Comparison of ENCODE assay signal across 10 cellular contexts in the genomic region with DNA sequence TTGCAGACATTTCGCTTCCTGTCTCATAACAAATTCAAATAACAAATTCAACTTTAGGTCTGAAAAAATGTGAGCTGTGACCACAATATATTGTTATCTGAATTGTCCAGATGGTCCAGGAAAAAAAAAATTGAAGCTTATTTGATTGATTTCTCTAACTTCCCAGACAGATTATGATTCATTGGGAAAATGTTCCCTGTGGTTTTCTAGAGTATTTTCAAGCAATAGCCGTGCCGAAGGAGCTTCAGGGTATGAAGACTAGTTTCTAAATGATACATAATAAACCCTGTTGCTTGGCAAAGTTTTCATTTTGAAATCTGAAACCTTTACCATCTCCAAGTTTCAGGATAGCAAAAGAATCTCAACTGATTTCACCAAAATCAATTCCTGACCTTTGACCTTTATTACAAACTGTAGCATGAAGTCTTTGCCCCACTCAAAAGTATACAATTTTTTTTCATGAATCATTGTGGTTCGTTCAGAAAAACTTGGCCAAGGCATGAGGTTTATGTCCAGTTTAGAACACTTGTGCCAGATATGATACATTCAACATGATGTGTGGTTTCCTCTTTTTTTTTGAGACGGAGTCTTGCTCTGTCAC.
DNase-seq lines count a peak whose midpoint lies in the region; ATAC-seq and TF ChIP-seq lines count a peak whose summit lies in the region.
"Had no signal": no experiment of that assay in that cellular context is flagged by ENCODE, and none has a peak within 500 bp of the region (broad histone marks: within the 10 kb centered on the region; RNA-seq: fewer than 3 reads in every experiment).

No MANE protein-coding gene starts in this region.

- intact Hi-C loops in heart right ventricle (cut with DNase I) = no loop called here
- intact Hi-C loops in Right ventricle myocardium inferior (cut with DNase I) = loop anchor here (10.0 kb wide), 1 partner anchor 215 kb away; no protein-coding TSS in a partner anchor
- intact Hi-C loops in vagina (cut with DNase I) = no loop called here

- CTCF ChIA-PET in CD8-positive, alpha-beta memory T cell (lab: Charles Lee) = no interaction called here

- no peaks in the 10 kb centered on the region for H3K36me3 Mint-ChIP-seq in CD8-positive, alpha-beta memory T cell

- H3K9me3 ChIP-seq in heart right ventricle (no peaks in the 10 kb centered on the region), vagina (no peaks in the 10 kb centered on the region)
- H3K9me3 ChIP-seq in CD8-positive, alpha-beta memory T cell (ENCODE audit: low read length) = no peaks in the 10 kb centered on the region

- TF ChIP-seq CTCF in heart right ventricle (IDR thresholded peaks at IDR 0.05) (no peak), astrocyte of the spinal cord (IDR thresholded peaks at IDR 0.05; ENCODE audit: low read depth, low read length) (no peak), vagina (IDR thresholded peaks at IDR 0.05) (no peak)

- ATAC-seq in heart right ventricle = no peak
- no peak for ATAC-seq in Right ventricle myocardium inferior
- ATAC-seq in GM18520 (IDR thresholded peaks at IDR 0.05; ENCODE audit: unreplicated experiment) = no peak

- H3K27me3 ChIP-seq in heart right ventricle = no peaks in the 10 kb centered on the region
- H3K27me3 ChIP-seq in vagina = no peaks in the 10 kb centered on the region
- no peaks in the 10 kb centered on the region for H3K27me3 ChIP-seq in CD8-positive, alpha-beta memory T cell (ENCODE audit: insufficient read depth, low read length, poor library complexity, severe bottlenecking)

- H3K36me3 ChIP-seq in heart right ventricle (no peaks in the 10 kb centered on the region), vagina (no peaks in the 10 kb centered on the region)
- H3K36me3 ChIP-seq in CD8-positive, alpha-beta memory T cell (ENCODE audit: insufficient read depth, low read length) = no peaks in the 10 kb centered on the region

- no peaks in the 10 kb centered on the region for H3K4me1 Mint-ChIP-seq in CD8-positive, alpha-beta memory T cell

- H3K4me1 ChIP-seq in heart right ventricle = peaks cover 3 to 27% (median 18%) of the 10 kb centered on the region in 9 donors
- peaks cover 37% of the 10 kb centered on the region for H3K4me1 ChIP-seq in vagina
- H3K4me1 ChIP-seq in CD8-positive, alpha-beta memory T cell (ENCODE audit: insufficient read depth, low read length) = no peaks in the 10 kb centered on the region

- in situ Hi-C loops in astrocyte of the spinal cord (cut with HindIII; ENCODE audit: low sequenced_read_pairs) = no loop called here

- H3K27ac ChIP-seq in heart right ventricle (peak overlapping the region in 8 of 10 donors; percentile 7 to 92 (median 34)), vagina (peak overlapping the region; percentile 46)
- H3K27ac ChIP-seq in CD8-positive, alpha-beta memory T cell (ENCODE audit: low read depth, low read length) = no peak overlapping the region

- TF ChIP-seq POLR2A in vagina (IDR thresholded peaks at IDR 0.05) = no peak

- H3K27ac Mint-ChIP-seq in CD8-positive, alpha-beta memory T cell = no peak overlapping the region

- H3K4me3 Mint-ChIP-seq in CD8-positive, alpha-beta memory T cell = no peak overlapping the region

- H3K9me3 Mint-ChIP-seq in CD8-positive, alpha-beta memory T cell = no peaks in the 10 kb centered on the region

- POLR2A ChIA-PET in CD8-positive, alpha-beta memory T cell (lab: Charles Lee) = no interaction called here

- H3K4me3 ChIP-seq in heart right ventricle = no peak overlapping the region
- no peak overlapping the region for H3K4me3 ChIP-seq in astrocyte of the spinal cord (ENCODE audit: low read depth, low read length)
- no peak overlapping the region for H3K4me3 ChIP-seq in vagina
- H3K4me3 ChIP-seq in CD8-positive, alpha-beta memory T cell (ENCODE audit: low read length) = no peak overlapping the region

- WGBS in heart right ventricle, 2 donors = 52 to 71% methylated on average over 5 of the region's 5 CpGs

- DNase-seq in heart right ventricle (no peak), Right ventricle myocardium inferior (ENCODE audit: missing footprints) (no peak), astrocyte of the spinal cord (ENCODE audit: low read depth, low spot score) (peak; percentile 99), kidney tubule cell (ENCODE audit: low spot score) (peak; percentile 86), vagina (ENCODE audit: extremely low spot score in 2 of 2) (no peak), HuH-7 (ENCODE audit: low spot score) (no peak)
- no peak for DNase-seq in CD8-positive, alpha-beta memory T cell
- DNase-seq: activated CD8-positive, alpha-beta memory T cell treated with anti-CD3 and anti-CD28 coated beads, Interleukin-2, amount 50 U/mL, for 4 hours; stimulated activated CD4-positive, alpha-beta T cell treated with anti-CD3 and anti-CD28 coated beads, Interleukin-4, amount 100 ng/mL, for 1 hour had no signal

- peaks cover 4 to 9% of the 10 kb centered on the region in 2 donors for H3K27me3 Mint-ChIP-seq in CD8-positive, alpha-beta memory T cell

Comparison
In these comparisons a context has a peak if more than half of its experiments do, and no peak if none do; other contexts are left out.
1. DNase-seq: peak in astrocyte of the spinal cord (single experiment) and kidney tubule cell (single experiment); none in heart right ventricle (0 of 2), Right ventricle myocardium inferior (single experiment), vagina (0 of 2), CD8-positive, alpha-beta memory T cell (0 of 5) and HuH-7 (single experiment).